1 cellular context compared by ENCODE assay signal in the genomic region with DNA sequence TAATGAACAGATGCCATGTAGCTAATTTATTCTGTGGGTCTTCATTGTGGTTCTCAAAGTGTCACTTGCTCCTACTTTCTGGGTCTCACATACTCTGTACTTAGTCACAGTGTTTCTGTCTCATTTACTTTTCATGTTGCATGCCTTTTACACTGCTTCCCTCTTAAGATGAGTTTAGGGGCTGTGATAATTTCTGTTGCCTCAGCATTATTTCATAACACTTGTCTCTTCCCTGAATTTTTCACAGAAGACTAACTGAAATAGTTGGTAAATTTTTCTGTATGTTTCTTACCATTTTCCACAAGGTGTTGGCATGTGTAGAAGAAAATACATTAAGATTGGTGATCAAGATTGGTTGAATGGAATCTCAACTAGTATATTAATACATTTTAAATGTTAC.
A peak's percentile ranks its signal among the peaks of the same experiment; 100 is the strongest.
TF ChIP-seq lines count a peak whose summit lies in the region.

No MANE protein-coding gene starts in this region.

TF ChIP-seq in HepG2, 621 proteins besides CTCF, POLR2A, EP300 and RAD21:
- TF ChIP-seq MAFF (IDR thresholded peaks at IDR 0.05; ENCODE audit: low read depth, low read length) = peak; percentile 83
- peak; percentile 79 to 85 for TF ChIP-seq MAFK (conservative IDR thresholded peaks at IDR 0.05 in 1 of 2, IDR thresholded peaks at IDR 0.05 in 1 of 2; ENCODE audit: low read length in 2 of 2)
- TF ChIP-seq GFI1 (CRISPR knock-in tag; IDR thresholded peaks at IDR 0.05; ENCODE audit: borderline replicate concordance) = no peak
- TF ChIP-seq CAMTA2 (CRISPR knock-in tag; IDR thresholded peaks at IDR 0.05; ENCODE audit: borderline replicate concordance) = no peak
